14 cellular contexts compared by ENCODE assay signal in genomic region chr16:9096416-9096952, GRCh38. TPM values are rescaled to one million over a fixed set of nuclear protein-coding genes. Genes with fewer than 3 reads are reported as not detected.
A peak's percentile ranks its signal among the peaks of the same experiment; 100 is the strongest.
DNase-seq lines count a peak whose midpoint lies in the region; FAIRE-seq and TF ChIP-seq lines count a peak whose summit lies in the region.
"Had no signal": no experiment of that assay in that cellular context is flagged by ENCODE, and none has a peak within 500 bp of the region (broad histone marks: within the 10 kb centered on the region; RNA-seq: fewer than 3 reads in every experiment).

No MANE protein-coding gene starts in this region.

- no peaks in the 10 kb centered on the region for H3K9me3 ChIP-seq in OCI-LY7 (ENCODE audit: low read length)
- H3K9me3 ChIP-seq in endocrine pancreas (ENCODE audit: control insufficient read depth, low read length), result no peaks in the 10 kb centered on the region
- no peaks in the 10 kb centered on the region for H3K9me3 ChIP-seq in smooth muscle cell (replicated peaks; ENCODE audit: low read depth)
- H3K9me3 ChIP-seq in small intestine (ENCODE audit: control insufficient read depth, low read depth), result no peaks in the 10 kb centered on the region
- H3K9me3 ChIP-seq: gastroesophageal sphincter had no signal

- TF ChIP-seq CTCF in OCI-LY7 (conservative IDR thresholded peaks at IDR 0.05; ENCODE audit: low read length), result no peak
- no peak for TF ChIP-seq CTCF in smooth muscle cell (IDR thresholded peaks at IDR 0.05; ENCODE audit: borderline replicate concordance, insufficient read depth, poor library complexity, severe bottlenecking)

- CTCF ChIA-PET in OCI-LY7 (lab: Charles Lee; ENCODE audit: unreplicated experiment), result no interaction called here

- no peak overlapping the region for H3K4me3 ChIP-seq in OCI-LY7 (ENCODE audit: low read depth, low read length, poor library complexity, severe bottlenecking)
- peak overlapping the region; percentile 96 for H3K4me3 ChIP-seq in endocrine pancreas (ENCODE audit: control insufficient read depth, insufficient read depth, low read length)
- no peak overlapping the region for H3K4me3 ChIP-seq in smooth muscle cell
- H3K4me3 ChIP-seq in small intestine (ENCODE audit: low read depth in 1 of 2, low read length in 2 of 2), result no peak overlapping the region

- FAIRE-seq in small intestine (lab: Jason Lieb, UNC), result no peak
- FAIRE-seq: HTR-8/SVneo had no signal

- H3K36me3 ChIP-seq in OCI-LY7 (ENCODE audit: insufficient read depth, low read length) (peaks cover 90% of the 10 kb centered on the region), endocrine pancreas (ENCODE audit: control insufficient read depth, insufficient read depth, low read length) (peaks cover 5% of the 10 kb centered on the region), smooth muscle cell (ENCODE audit: low read depth) (no peaks in the 10 kb centered on the region), small intestine (ENCODE audit: control insufficient read depth in 2 of 2, insufficient read depth in 2 of 2, low read length in 2 of 2) (peaks cover 0 to 14% of the 10 kb centered on the region in 2 donors)

- H4K20me1 ChIP-seq in OCI-LY7 (ENCODE audit: insufficient read depth, low read length) (peaks cover 71% of the 10 kb centered on the region), smooth muscle cell (ENCODE audit: low read depth) (peaks cover 92% of the 10 kb centered on the region)

- no TSS peak for BruUV-seq in OCI-LY7 (replicated peaks; lab: Mats Ljungman, UMichigan)

- H3K27ac ChIP-seq in OCI-LY7 (ENCODE audit: low read depth, low read length, poor library complexity, severe bottlenecking) (no peak overlapping the region), smooth muscle cell (ENCODE audit: low read depth) (peak overlapping the region; percentile 50), small intestine (ENCODE audit: low read depth in 1 of 2, low read length in 1 of 2) (no peak overlapping the region)

- peak overlapping the region; percentile 49 for H3K4me3 Mint-ChIP-seq in activated T-cell treated with anti-CD3 and anti-CD28 coated beads, Interleukin-2, amount 50 U/mL, for 24 hours

- no peak overlapping the region for H2AFZ ChIP-seq in OCI-LY7 (ENCODE audit: low read length)
- no peak overlapping the region for H2AFZ ChIP-seq in smooth muscle cell (ENCODE audit: low read depth)

- H3K4me2 ChIP-seq in OCI-LY7 (ENCODE audit: low read length) (peak overlapping the region; percentile 89), smooth muscle cell (peak overlapping the region; percentile 95)

- H3K79me2 ChIP-seq in OCI-LY7 (ENCODE audit: insufficient read depth, low read depth, low read length) (peaks cover 99% of the 10 kb centered on the region), smooth muscle cell (ENCODE audit: low read depth) (peaks cover 100% of the 10 kb centered on the region)

- H3K4me1 Mint-ChIP-seq in activated T-cell treated with anti-CD3 and anti-CD28 coated beads, Interleukin-2, amount 50 U/mL, for 24 hours (ENCODE audit: low read depth), result peaks cover 73% of the 10 kb centered on the region

- intact Hi-C loops in OCI-LY7 (cut with micrococcal nuclease; ENCODE audit: unreplicated experiment), result loop anchor here (10.0 kb wide), 3 partner anchors 1648 to 1848 kb away; partner anchors contain the start of genes CLEC16A, DEXI and NUBP1

- no peaks in the 10 kb centered on the region for H3K9me2 ChIP-seq in OCI-LY7 (ENCODE audit: insufficient read depth, low read length)

- H3K9me3 Mint-ChIP-seq in activated T-cell treated with anti-CD3 and anti-CD28 coated beads, Interleukin-2, amount 50 U/mL, for 24 hours, result no peaks in the 10 kb centered on the region

- H3K27me3 ChIP-seq in endocrine pancreas (ENCODE audit: control insufficient read depth, insufficient read depth, low read length) (no peaks in the 10 kb centered on the region), smooth muscle cell (ENCODE audit: low read depth) (no peaks in the 10 kb centered on the region), small intestine (ENCODE audit: control insufficient read depth in 2 of 2, insufficient read depth in 2 of 2, low read length in 2 of 2) (no peaks in the 10 kb centered on the region)
- H3K27me3 ChIP-seq: gastroesophageal sphincter had no signal

- H3K27me3 Mint-ChIP-seq in activated T-cell treated with anti-CD3 and anti-CD28 coated beads, Interleukin-2, amount 50 U/mL, for 24 hours, result no peaks in the 10 kb centered on the region

- peaks cover 89% of the 10 kb centered on the region for H3K36me3 Mint-ChIP-seq in activated T-cell treated with anti-CD3 and anti-CD28 coated beads, Interleukin-2, amount 50 U/mL, for 24 hours (ENCODE audit: low read depth)

- peak overlapping the region; percentile 89 for H3K27ac Mint-ChIP-seq in activated T-cell treated with anti-CD3 and anti-CD28 coated beads, Interleukin-2, amount 50 U/mL, for 24 hours

- H3K9ac ChIP-seq in endocrine pancreas (ENCODE audit: control insufficient read depth, insufficient read depth, low read length) (no peak overlapping the region), smooth muscle cell (ENCODE audit: low read depth) (peak overlapping the region; percentile 9)

- H3K4me1 ChIP-seq in OCI-LY7 (ENCODE audit: insufficient read depth, low read length, poor library complexity, severe bottlenecking) (peaks cover 61% of the 10 kb centered on the region), endocrine pancreas (ENCODE audit: control insufficient read depth, insufficient read depth, low read length) (peaks cover 32% of the 10 kb centered on the region), smooth muscle cell (ENCODE audit: low read depth) (peaks cover 58% of the 10 kb centered on the region), small intestine (ENCODE audit: control insufficient read depth in 2 of 2, insufficient read depth in 1 of 2, low read depth in 1 of 2, low read length in 1 of 2) (peaks cover 18 to 44% of the 10 kb centered on the region in 2 donors)

- DNase-seq in activated T-cell treated with anti-CD3 and anti-CD28 coated beads, Interleukin-2, amount 50 U/mL, for 24 hours, result no peak
- no peak for DNase-seq in activated T-cell treated with anti-CD3 and anti-CD28 coated beads, Interleukin-2, amount 50 U/mL, for 1 hour
- DNase-seq in OCI-LY7 (ENCODE audit: low spot score) (no peak), smooth muscle cell (lab: John Stamatoyannopoulos, UW; ENCODE audit: unreplicated experiment) (no peak), NCI-H2196 treated with DMSO at 0.1 percent for 48 hours (lab: John Stamatoyannopoulos, UW; ENCODE audit: unreplicated experiment) (no peak), GF-D8 (lab: John Stamatoyannopoulos, UW) (no peak), small intestine (no peak)
- DNase-seq: activated effector memory CD4-positive, alpha-beta T cell treated with anti-CD3 and anti-CD28 coated beads, Interleukin-2, amount 50 U/mL, for 16 hours; AML-193; dermis blood vessel endothelial cell; NCI-H2081 had no signal

- H3F3A ChIP-seq in smooth muscle cell (ENCODE audit: low read depth), result peaks cover 29% of the 10 kb centered on the region

- WGBS in smooth muscle cell (ENCODE audit: low lambda C conversion rate), result 81% methylated on average over 2 of the region's 2 CpGs
- WGBS in small intestine, 3 donors, result 59 to 79% (median 69%) methylated on average over 2 of the region's 2 CpGs

- POLR2A ChIA-PET in OCI-LY7 (lab: Charles Lee), result interaction anchor here (0.6 kb wide), 1 partner anchor 127 kb away, joined by 5 read pairs; no protein-coding TSS in a partner anchor

RNA-seq across cellular contexts. Expression of gene HAPSTR1, which starts 5.0 kb away (rescaled TPM):
- 50.9 and 51.5 TPM in 2 replicates for total RNA-seq in OCI-LY7 (2014; rRNA removed; shearing (Covaris generic))
- total RNA-seq in OCI-LY7 (2022), result 71.5 and 77.9 TPM in 2 replicates
- 77.5 and 86.7 TPM in 2 replicates for total RNA-seq in smooth muscle cell
- 26.7 and 29.1 TPM in 2 replicates for polyA plus RNA-seq in smooth muscle cell
- 10 to 100 TPM; 11.6 to 18.1 (median 11.9) TPM for polyA plus RNA-seq in small intestine
